In genomic region chr6:22886881-22887581, GRCh38 we compare ENCODE assay signal across 11 cellular contexts.
DNase-seq lines count a peak whose midpoint lies in the region; ATAC-seq and TF ChIP-seq lines count a peak whose summit lies in the region.
"Had no signal": no experiment of that assay in that cellular context is flagged by ENCODE, and none has a peak within 500 bp of the region (broad histone marks: within the 10 kb centered on the region; RNA-seq: fewer than 3 reads in every experiment).

No MANE protein-coding gene starts in this region.

- BruUV-seq in PC-3 (replicated peaks; lab: Mats Ljungman, UMichigan), result no TSS peak

- no peaks in the 10 kb centered on the region for H3K79me2 ChIP-seq in PC-3 (ENCODE audit: low read length)

- H3K4me2 ChIP-seq in PC-3 (ENCODE audit: low read length), result peak overlapping the region; percentile 33

- peak overlapping the region; percentile 48 for H2AFZ ChIP-seq in PC-3 (ENCODE audit: low read length)

- H4K20me1 ChIP-seq in PC-3 (ENCODE audit: low read length), result no peaks in the 10 kb centered on the region

- TF ChIP-seq CTCF in PC-3 (conservative IDR thresholded peaks at IDR 0.05; ENCODE audit: low read depth, low read length), result no peak

- CTCF ChIA-PET in PC-3 (lab: Charles Lee), result no interaction called here

- no peaks in the 10 kb centered on the region for H3F3A ChIP-seq in PC-3 (ENCODE audit: low read length, unreplicated experiment)

- no peaks in the 10 kb centered on the region for H3K9me2 ChIP-seq in PC-3 (replicated peaks; ENCODE audit: low read length)

- H3K9me3 ChIP-seq in PC-3 (ENCODE audit: low read length), result no peaks in the 10 kb centered on the region
- H3K9me3 ChIP-seq: right lobe of liver had no signal

- H3K9ac ChIP-seq in PC-3 (ENCODE audit: low read length), result peak overlapping the region; percentile 16; the same call in 1 of the 2 replicates

- ATAC-seq in HG03432 (IDR thresholded peaks at IDR 0.05; ENCODE audit: unreplicated experiment) (peak; percentile 65), PC-3 (no peak), GM19328 (IDR thresholded peaks at IDR 0.05; ENCODE audit: unreplicated experiment) (no peak)
- ATAC-seq: HepG2, right lobe of liver had no signal

- DNase-seq in DMS153 (lab: John Stamatoyannopoulos, UW) (peak; percentile 88), PC-3 (no peak), kidney glomerular epithelial cell (lab: John Stamatoyannopoulos, UW) (peak; percentile 61), epidermal melanocyte (ENCODE audit: insufficient read length, low spot score) (no peak), T-helper 1 cell (no peak), GDM1 (lab: John Stamatoyannopoulos, UW) (no peak)
- DNase-seq: NCI-H2029, right lobe of liver had no signal

- peak overlapping the region; percentile 27 for H3K27ac ChIP-seq in PC-3 (ENCODE audit: low read length)
- H3K27ac ChIP-seq: right lobe of liver had no signal

- no peak overlapping the region for H3K4me3 ChIP-seq in PC-3 (ENCODE audit: low read length)
- H3K4me3 ChIP-seq: right lobe of liver had no signal

- H3K36me3 ChIP-seq in PC-3 (ENCODE audit: low read depth, low read length), result no peaks in the 10 kb centered on the region
- H3K36me3 ChIP-seq: right lobe of liver had no signal

- POLR2A ChIA-PET in PC-3 (lab: Charles Lee; ENCODE audit: unreplicated experiment), result no interaction called here

- peaks cover 31% of the 10 kb centered on the region for H3K4me1 ChIP-seq in PC-3 (ENCODE audit: insufficient read depth, low read length)
- H3K4me1 ChIP-seq: right lobe of liver had no signal

- no peaks in the 10 kb centered on the region for H3K27me3 ChIP-seq in PC-3 (ENCODE audit: low read length)
- H3K27me3 ChIP-seq: right lobe of liver had no signal

- intact Hi-C loops in PC-3 (cut with micrococcal nuclease), result loop anchor here (5.0 to 10.0 kb wide), 2 partner anchors 60 to 162 kb away; no protein-coding TSS in a partner anchor

Comparison
In these comparisons a context has a peak if more than half of its experiments do, and no peak if none do; other contexts are left out.
1. DNase-seq: peak in DMS153 (single experiment) and kidney glomerular epithelial cell (single experiment); none in PC-3 (single experiment), epidermal melanocyte (single experiment), T-helper 1 cell (0 of 5) and GDM1 (single experiment).